Comparison of ENCODE assay signal across 8 cellular contexts in genomic region chr17:39981207-39982068, GRCh38. TPM values are rescaled to one million over a fixed set of nuclear protein-coding genes. Genes with fewer than 3 reads are reported as not detected.
DNase-seq lines count a peak whose midpoint lies in the region.

No MANE protein-coding gene starts in this region.

- H3K4me1 ChIP-seq in ACC112 (ENCODE audit: control insufficient read depth, insufficient read depth, low read length, unreplicated experiment) (peaks cover 22% of the 10 kb centered on the region), HUES6 (ENCODE audit: control insufficient read depth, insufficient read depth, low read length) (peaks cover 16% of the 10 kb centered on the region), adipocyte (ENCODE audit: control insufficient read depth, insufficient read depth, low read length) (peaks cover 30% of the 10 kb centered on the region), subcutaneous abdominal adipose tissue (ENCODE audit: control insufficient read depth in 5 of 5, insufficient read depth in 5 of 5, low read length in 5 of 5) (peaks cover 3 to 35% (median 26%) of the 10 kb centered on the region in 5 donors)

- H3K4me3 ChIP-seq in ACC112 (ENCODE audit: low read depth, low read length) (peak overlapping the region; percentile 97), HUES6 (ENCODE audit: low read depth, low read length) (peak overlapping the region; percentile 98), adipocyte (ENCODE audit: low read length) (peak overlapping the region; percentile 91), subcutaneous abdominal adipose tissue (ENCODE audit: low read depth in 1 of 5, low read length in 5 of 5) (peak overlapping the region; percentile 92 to 98 (median 97))

- peaks cover 12% of the 10 kb centered on the region; the same call in 1 of the 2 replicates for H3K36me3 ChIP-seq in ACC112 (ENCODE audit: insufficient read depth, low read length)
- peaks cover 30% of the 10 kb centered on the region for H3K36me3 ChIP-seq in HUES6 (ENCODE audit: control insufficient read depth, insufficient read depth, low read length)
- peaks cover 24% of the 10 kb centered on the region for H3K36me3 ChIP-seq in adipocyte (ENCODE audit: control insufficient read depth, insufficient read depth, low read length, severe bottlenecking)
- H3K36me3 ChIP-seq in subcutaneous abdominal adipose tissue (ENCODE audit: control insufficient read depth in 5 of 5, insufficient read depth in 5 of 5, low read length in 5 of 5) = peaks cover 5 to 27% (median 26%) of the 10 kb centered on the region in 5 donors

- DNase-seq in adipocyte (ENCODE audit: low read depth) = peak; percentile 34
- no peak for DNase-seq in immature natural killer cell
- no peak for DNase-seq in ACHN
- DNase-seq in epidermal melanocyte (ENCODE audit: insufficient read length, low spot score) = no peak
- DNase-seq in T-helper 9 cell = no peak

- H3K27ac Mint-ChIP-seq in immature natural killer cell = peak overlapping the region; percentile 91 to 97 (median 94)

- in situ Hi-C loops in ACHN (cut with HindIII; ENCODE audit: low pct_ligation_motif_present, low pct_unique_long_range_greater_than_20kb, low sequenced_read_pairs) = no loop called here

- H3K9ac ChIP-seq in HUES6 (ENCODE audit: low read length) (peak overlapping the region; percentile 96), adipocyte (ENCODE audit: low read length) (peak overlapping the region; percentile 99), subcutaneous abdominal adipose tissue (ENCODE audit: low read length in 5 of 5) (peak overlapping the region; percentile 57 to 100 (median 100))

- H2AFZ ChIP-seq in ACC112 (ENCODE audit: low read length, unreplicated experiment) = peak overlapping the region; percentile 16

- H3K4me3 Mint-ChIP-seq in immature natural killer cell = peak overlapping the region; percentile 92 to 98 (median 93)

- H3K27me3 Mint-ChIP-seq in immature natural killer cell (ENCODE audit: low read depth in 3 of 3) = peaks cover 3 to 13% (median 8%) of the 10 kb centered on the region in 3 donors

- H3K27me3 ChIP-seq in ACC112 (ENCODE audit: insufficient read depth, low read length) (no peaks in the 10 kb centered on the region), HUES6 (ENCODE audit: control insufficient read depth, insufficient read depth, low read length) (no peaks in the 10 kb centered on the region), adipocyte (replicated peaks; ENCODE audit: control insufficient read depth, insufficient read depth, low read length) (no peaks in the 10 kb centered on the region), subcutaneous abdominal adipose tissue (ENCODE audit: control insufficient read depth in 5 of 5, insufficient read depth in 4 of 5, low read length in 5 of 5) (peaks cover 0 to 2% (median 0%) of the 10 kb centered on the region in 5 donors)

- H3K79me2 ChIP-seq in ACC112 (ENCODE audit: control insufficient read depth, insufficient read depth, low read length, unreplicated experiment) = peaks cover 41% of the 10 kb centered on the region

- peak overlapping the region; percentile 78 for H3K27ac ChIP-seq in ACC112 (ENCODE audit: low read depth, low read length)
- peak overlapping the region; percentile 90 for H3K27ac ChIP-seq in HUES6 (ENCODE audit: low read depth, low read length)
- peak overlapping the region; percentile 90 for H3K27ac ChIP-seq in subcutaneous abdominal adipose tissue (ENCODE audit: low read depth, low read length)

- no peaks in the 10 kb centered on the region for H3K9me3 ChIP-seq in HUES6 (ENCODE audit: control insufficient read depth, insufficient read depth, low read depth, low read length)
- H3K9me3 ChIP-seq in adipocyte (ENCODE audit: control insufficient read depth, low read length) = no peaks in the 10 kb centered on the region
- no peaks in the 10 kb centered on the region for H3K9me3 ChIP-seq in subcutaneous abdominal adipose tissue (ENCODE audit: control insufficient read depth in 5 of 5, low read length in 5 of 5)

- H3K9me3 Mint-ChIP-seq in immature natural killer cell = no peaks in the 10 kb centered on the region

- peaks cover 8 to 17% (median 10%) of the 10 kb centered on the region in 3 donors for H3K36me3 Mint-ChIP-seq in immature natural killer cell

- peaks cover 44 to 53% of the 10 kb centered on the region in 2 donors for H3K4me1 Mint-ChIP-seq in immature natural killer cell

RNA-seq across cellular contexts. Expression of gene PSMD3, which starts 0.8 kb away (rescaled TPM):
- polyA plus RNA-seq in immature natural killer cell = 10 to 100 TPM; 47.0 to 59.1 (median 47.7) TPM

RNA-seq across cellular contexts. Expression of gene GSDMA, which starts 18.6 kb away (rescaled TPM):
- polyA plus RNA-seq in immature natural killer cell = 1 to 10 TPM in 1 of 3 donors, not detected in 2; 2.3 TPM

RNA-seq across cellular contexts. Expression of gene CSF3, which starts 33.8 kb away (rescaled TPM):
- not detected for polyA plus RNA-seq in immature natural killer cell

RNA-seq across cellular contexts. Expression of gene LRRC3C, which starts 53.9 kb away (rescaled TPM):
- polyA plus RNA-seq in immature natural killer cell = not detected

RNA-seq across cellular contexts. Expression of gene ORMDL3, which starts 54.0 kb away (rescaled TPM):
- 100 to 1,000 TPM in 1 of 3 donors, 10 to 100 TPM in 2; 44.1 to 154 (median 63.8) TPM for polyA plus RNA-seq in immature natural killer cell
